19 cellular contexts compared by ENCODE assay signal in the genomic region with DNA sequence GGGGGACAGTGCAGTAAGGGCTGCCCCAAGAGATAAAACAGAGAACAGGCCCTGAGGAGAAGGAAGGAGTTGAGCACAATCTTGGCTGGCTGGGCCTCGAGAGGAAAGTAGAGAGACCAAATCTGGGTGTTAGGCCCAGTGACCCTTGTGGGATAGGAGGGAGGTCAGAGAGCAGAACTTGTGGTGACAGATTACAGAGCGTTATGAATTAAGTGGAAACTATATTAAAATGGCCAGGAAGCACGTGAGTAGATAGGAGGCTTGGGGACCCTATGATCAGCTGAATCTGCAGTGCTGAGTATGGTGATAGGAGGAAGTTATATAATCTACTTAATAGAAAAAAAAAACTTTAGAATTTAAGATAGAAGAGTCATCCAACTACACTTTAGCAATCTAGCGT. TPM values are rescaled to one million over a fixed set of nuclear protein-coding genes. Genes with fewer than 3 reads are reported as not detected.
DNase-seq lines count a peak whose midpoint lies in the region; ATAC-seq, FAIRE-seq and TF ChIP-seq lines count a peak whose summit lies in the region.
"Had no signal": no experiment of that assay in that cellular context is flagged by ENCODE, and none has a peak within 500 bp of the region (broad histone marks: within the 10 kb centered on the region; RNA-seq: fewer than 3 reads in every experiment).

No MANE protein-coding gene starts in this region.

- 94% methylated on average over 4 of the region's 4 CpGs; no CpG with 5 or more reads in 1 of the 2 experiments for WGBS in H1 (ENCODE audit: extremely low coverage in 1 of 2, insufficient coverage in 1 of 2, insufficient read length in 1 of 2, insufficient replicate concordance in 2 of 2, low coverage in 1 of 2, low lambda C conversion rate in 2 of 2, missing lambda C conversion rate in 1 of 2), 2 experiments
- WGBS in thyroid gland, 2 donors, result 86% methylated on average over 4 of the region's 4 CpGs

- H3K9ac ChIP-seq in H1 (replicated peaks in 1 of 4; ENCODE audit: extremely low read depth in 1 of 4, low read depth in 3 of 4, low read length in 3 of 4), result no peak overlapping the region

- no peak for ATAC-seq in T-cell (replicated peaks in 1 of 4)
- ATAC-seq: psoas muscle had no signal

- H3K4me2 ChIP-seq in H1 (ENCODE audit: insufficient read depth in 1 of 2, low read depth in 2 of 2, low read length in 2 of 2), result no peak overlapping the region

- no peak overlapping the region for H3K56ac ChIP-seq in H1 (replicated peaks; ENCODE audit: insufficient read length, low read depth, low read length)

- H3K4me3 ChIP-seq in A673 (ENCODE audit: low read depth, low read length, poor library complexity, severe bottlenecking), result no peak overlapping the region
- no peak overlapping the region for H3K4me3 ChIP-seq in H1 (ENCODE audit: extremely low read depth in 1 of 4, insufficient read depth in 2 of 4, low read depth in 3 of 4, low read length in 4 of 4)
- no peak overlapping the region for H3K4me3 ChIP-seq in thyroid gland (replicated peaks in 1 of 3)
- H3K4me3 ChIP-seq: psoas muscle had no signal

- H3K14ac ChIP-seq in H1 (ENCODE audit: insufficient read length), result no peak overlapping the region

- H3K79me2 ChIP-seq in H1 (ENCODE audit: control insufficient read depth in 1 of 2, insufficient read depth in 2 of 2, low read length in 2 of 2), result peaks cover 6 to 70% of the 10 kb centered on the region in 2 experiments

- H2BK15ac ChIP-seq in H1 (ENCODE audit: low read length), result no peak overlapping the region

- 0 out of 2 replicates have a peak overlapping the region, but pooled peaks have one; percentile 18 for H2BK12ac ChIP-seq in H1 (ENCODE audit: low read depth, low read length)

- H3K4me1 ChIP-seq in A673 (ENCODE audit: insufficient read depth, low read length, poor library complexity, severe bottlenecking) (peaks cover 40% of the 10 kb centered on the region), H1 (replicated peaks in 1 of 4; ENCODE audit: control insufficient read depth in 3 of 4, insufficient read depth in 4 of 4, low read length in 3 of 4) (peaks cover 11 to 25% (median 23%) of the 10 kb centered on the region in 4 experiments), thyroid gland (peaks cover 29 to 47% of the 10 kb centered on the region in 2 donors)
- H3K4me1 ChIP-seq: psoas muscle had no signal

- BruUV-seq in A673 (replicated peaks; lab: Mats Ljungman, UMichigan), result no TSS peak

- H3K36me3 ChIP-seq in A673 (ENCODE audit: insufficient read depth, low read length, poor library complexity, severe bottlenecking) (no peaks in the 10 kb centered on the region), H1 (ENCODE audit: control insufficient read depth in 2 of 4, insufficient read depth in 4 of 4, low read length in 3 of 4) (peaks cover 0 to 14% (median 0%) of the 10 kb centered on the region in 4 experiments; a peak in 1 of 8 replicates), thyroid gland (no peaks in the 10 kb centered on the region)

- FAIRE-seq in H1 (lab: Jason Lieb, UNC), result no peak
- FAIRE-seq: bronchial epithelial cell, H54, RCC 7860 had no signal

- no peak overlapping the region for H3K18ac ChIP-seq in H1 (ENCODE audit: extremely low read depth, low read length)

- H3K27me3 Mint-ChIP-seq in CD14-positive monocyte (ENCODE audit: low read depth in 3 of 3) (no peaks in the 10 kb centered on the region), T-cell (no peaks in the 10 kb centered on the region)

- H2AK5ac ChIP-seq in H1 (ENCODE audit: low read depth, low read length), result no peak overlapping the region

- no peak for DNase-seq in A673 (ENCODE audit: low spot score)
- DNase-seq in CD14-positive monocyte (ENCODE audit: low spot score), result no peak
- no peak for DNase-seq in T-cell
- DNase-seq in H1 (ENCODE audit: low read depth in 1 of 2, low spot score in 2 of 2), result no peak
- no peak for DNase-seq in T1000 (lab: John Stamatoyannopoulos, UW)
- no peak for DNase-seq in NCI-H69 (lab: John Stamatoyannopoulos, UW)
- no peak for DNase-seq in NCI-H2081 treated with DMSO at 0.1 percent for 48 hours (lab: John Stamatoyannopoulos, UW)
- DNase-seq in thyroid gland, result no peak
- DNase-seq: effector CD4-positive, alpha-beta T cell; head of caudate nucleus; NCI-H1105 treated with DMSO at 0.1 percent for 48 hours; NCI-H2171; NCI-H82; nephron progenitor cell; psoas muscle; trophoblast cell had no signal

- no peak for TF ChIP-seq EP300 in H1 (IDR thresholded peaks at IDR 0.05; ENCODE audit: borderline replicate concordance in 1 of 2, low read depth in 2 of 2, low read length in 2 of 2)

- H3K79me1 ChIP-seq in H1 (ENCODE audit: low read depth, low read length), result peaks cover 13% of the 10 kb centered on the region

- H3K9me3 Mint-ChIP-seq in CD14-positive monocyte (peaks cover 0 to 2% (median 0%) of the 10 kb centered on the region in 7 donors), T-cell (no peaks in the 10 kb centered on the region)

- no peak overlapping the region for H2BK120ac ChIP-seq in H1 (replicated peaks; ENCODE audit: low read depth, low read length)

- peak overlapping the region in 5 of 7 donors; percentile 15 to 64 (median 23) for H3K27ac Mint-ChIP-seq in CD14-positive monocyte
- H3K27ac Mint-ChIP-seq in T-cell, result peak overlapping the region; percentile 70

- no peak overlapping the region for H4K8ac ChIP-seq in H1 (ENCODE audit: extremely low read depth, insufficient read depth, low read length)

- H3K36me3 Mint-ChIP-seq in CD14-positive monocyte, result peaks cover 32 to 42% of the 10 kb centered on the region in 2 donors
- H3K36me3 Mint-ChIP-seq in T-cell, result peaks cover 27% of the 10 kb centered on the region

- no peak overlapping the region for H2BK5ac ChIP-seq in H1 (ENCODE audit: low read depth, low read length)

- no peaks in the 10 kb centered on the region for H3K23me2 ChIP-seq in H1 (ENCODE audit: low read depth, low read length)

- no peak overlapping the region for H3K4ac ChIP-seq in H1 (replicated peaks; ENCODE audit: insufficient read length, low read depth, low read length)

- no peak overlapping the region for H2BK20ac ChIP-seq in H1 (ENCODE audit: low read length)

- TF ChIP-seq CTCF in A673 (conservative IDR thresholded peaks at IDR 0.05; ENCODE audit: low read depth, low read length), result no peak
- TF ChIP-seq CTCF in CD14-positive monocyte (IDR thresholded peaks at IDR 0.05), result no peak
- no peak for TF ChIP-seq CTCF in H1 (IDR thresholded peaks at IDR 0.05; ENCODE audit: control extremely low read depth in 1 of 3, insufficient read depth in 1 of 3, low read depth in 1 of 3, low read length in 3 of 3)
- TF ChIP-seq CTCF in thyroid gland (IDR thresholded peaks at IDR 0.05), result no peak

- intact Hi-C loops in A673 (cut with micrococcal nuclease; ENCODE audit: unreplicated experiment) (no loop called here), CD14-positive monocyte (cut with micrococcal nuclease) (no loop called here), thyroid gland (cut with DNase I) (no loop called here)

- no peak overlapping the region for H2AFZ ChIP-seq in H1 (ENCODE audit: low read length)

- peak overlapping the region; percentile 52 for H3K27ac ChIP-seq in A673 (ENCODE audit: low read depth, low read length, poor library complexity, severe bottlenecking)
- H3K27ac ChIP-seq in H1 (ENCODE audit: low read depth, low read length), result no peak overlapping the region
- H3K27ac ChIP-seq in thyroid gland, result no peak overlapping the region
- H3K27ac ChIP-seq: psoas muscle had no signal

- H3K23ac ChIP-seq in H1 (ENCODE audit: insufficient read length), result no peak overlapping the region

- peak overlapping the region in 1 of 2 donors; percentile 22 for H3K4me3 Mint-ChIP-seq in CD14-positive monocyte
- H3K4me3 Mint-ChIP-seq in T-cell, result no peak overlapping the region
- H3K4me3 Mint-ChIP-seq: nephron progenitor cell had no signal

- no peak overlapping the region for H4K91ac ChIP-seq in H1 (replicated peaks; ENCODE audit: insufficient read length, low read length)

- H3K27me3 ChIP-seq in A673 (replicated peaks; ENCODE audit: insufficient read depth, low read depth, low read length, poor library complexity) (no peaks in the 10 kb centered on the region), H1 (replicated peaks in 1 of 4; ENCODE audit: control insufficient read depth in 3 of 4, extremely low read depth in 1 of 4, insufficient read depth in 3 of 4, low read length in 3 of 4) (no peaks in the 10 kb centered on the region), thyroid gland (no peaks in the 10 kb centered on the region)

- H4K20me1 ChIP-seq in H1 (replicated peaks in 1 of 2; ENCODE audit: control insufficient read depth in 1 of 2, insufficient read depth in 2 of 2, low read length in 2 of 2), result peaks cover 2% of the 10 kb centered on the region in 2 experiments

- H3K9me3 ChIP-seq in A673 (ENCODE audit: low read depth, low read length, poor library complexity, severe bottlenecking), result no peaks in the 10 kb centered on the region
- no peaks in the 10 kb centered on the region for H3K9me3 ChIP-seq in H1 (ENCODE audit: insufficient read depth in 2 of 2, low read depth in 1 of 2, low read length in 1 of 2)
- no peaks in the 10 kb centered on the region for H3K9me3 ChIP-seq in thyroid gland
- H3K9me3 ChIP-seq: psoas muscle had no signal

- CTCF ChIA-PET in A673 (lab: Charles Lee) (no interaction called here), T-cell (lab: Charles Lee) (interaction anchor here (0.6 to 1.4 kb wide), 2 partner anchors 111 to 369 kb away, joined by 4 read pairs; no protein-coding TSS in a partner anchor), H1 (lab: Charles Lee; ENCODE audit: partially characterized antibody) (interaction anchor here (0.7 to 1.4 kb wide), 6 partner anchors 16 to 144 kb away, joined by 3 to 4 read pairs (median 3); no protein-coding TSS in a partner anchor)

- POLR2A ChIA-PET in A673 (lab: Charles Lee; ENCODE audit: low non-redundant PET) (interaction anchor here (0.9 kb wide), 1 partner anchor 40 kb away, joined by 3 read pairs; no protein-coding TSS in a partner anchor), T-cell (lab: Charles Lee) (interaction anchor here in 1 of 2 donors (0.6 kb wide), 4 partner anchors 19 to 176 kb away, joined by 3 to 10 read pairs (median 4); no protein-coding TSS in a partner anchor), H1 (lab: Charles Lee; ENCODE audit: partially characterized antibody) (interaction anchor here (1.6 to 1.9 kb wide), 2 partner anchors 11 to 22 kb away, joined by 4 to 5 read pairs; no protein-coding TSS in a partner anchor)

- TF ChIP-seq POLR2A in H1 (IDR thresholded peaks at IDR 0.05; ENCODE audit: control extremely low read depth in 1 of 2, low read depth in 2 of 2, low read length in 2 of 2), result no peak
- no peak for TF ChIP-seq POLR2A in thyroid gland (IDR thresholded peaks at IDR 0.05)

- TF ChIP-seq RAD21 in H1 (IDR thresholded peaks at IDR 0.05 in 1 of 2, conservative IDR thresholded peaks at IDR 0.05 in 1 of 2; ENCODE audit: low read depth in 2 of 2, low read length in 2 of 2), result no peak

- H4K5ac ChIP-seq in H1 (ENCODE audit: insufficient read length, low read depth, low read length), result no peak overlapping the region

- H3K4me1 Mint-ChIP-seq in CD14-positive monocyte (peaks cover 21% of the 10 kb centered on the region), T-cell (peaks cover 53 to 83% (median 71%) of the 10 kb centered on the region in 3 donors)

RNA-seq across cellular contexts. Expression of gene ST6GAL1, which starts 30.0 kb away (rescaled TPM):
- total RNA-seq in A673 (2021), result 74.2 and 78.3 TPM in 2 replicates
- polyA plus RNA-seq in CD14-positive monocyte, result 10 to 100 TPM; 19.0 to 20.5 TPM
- total RNA-seq in T-cell, result 100 to 1,000 TPM; 148 to 237 (median 212) TPM
- total RNA-seq in H1 (2021; fragmentation: NEBNext Ultra II Directional; extraction: Animal tissue kit (Norgen Biotek cat#: 25700)), result 75.9 and 80.9 TPM in 2 replicates
- polyA plus RNA-seq in H1 (2011; rRNA removed), result 41.8 and 62.8 TPM in 2 replicates
- 46.7 TPM for polyA plus RNA-seq in H1 (2011; cell fraction: cytosol; rRNA removed)
- 45.9 TPM for polyA plus RNA-seq in H1 (2011; cell fraction: nucleus; rRNA removed)
- polyA plus RNA-seq in H1 (2012, experiment 1 of 2), result 52.3 to 63.2 TPM (median 56.4 TPM) in 4 replicates
- 24.9 TPM for polyA plus RNA-seq in H1 (2012, experiment 2 of 2)
- polyA plus RNA-seq in H1 (2013, experiment 1 of 2), result 76.2 TPM
- 85.7 TPM for polyA plus RNA-seq in H1 (2013, experiment 2 of 2)
- polyA minus RNA-seq in H1 (2011; rRNA and poly(A)+ RNA removed), result 159 and 242 TPM in 2 replicates
- 60.2 TPM for polyA minus RNA-seq in H1 (2011; cell fraction: cytosol; rRNA and poly(A)+ RNA removed)
- 99.7 TPM for polyA minus RNA-seq in H1 (2011; cell fraction: nucleus; rRNA and poly(A)+ RNA removed)
- 100 to 1,000 TPM in 2 of 4 donors, 10 to 100 TPM in 2; 74.8 to 189 (median 113) TPM for total RNA-seq in thyroid gland
